In the genomic region with DNA sequence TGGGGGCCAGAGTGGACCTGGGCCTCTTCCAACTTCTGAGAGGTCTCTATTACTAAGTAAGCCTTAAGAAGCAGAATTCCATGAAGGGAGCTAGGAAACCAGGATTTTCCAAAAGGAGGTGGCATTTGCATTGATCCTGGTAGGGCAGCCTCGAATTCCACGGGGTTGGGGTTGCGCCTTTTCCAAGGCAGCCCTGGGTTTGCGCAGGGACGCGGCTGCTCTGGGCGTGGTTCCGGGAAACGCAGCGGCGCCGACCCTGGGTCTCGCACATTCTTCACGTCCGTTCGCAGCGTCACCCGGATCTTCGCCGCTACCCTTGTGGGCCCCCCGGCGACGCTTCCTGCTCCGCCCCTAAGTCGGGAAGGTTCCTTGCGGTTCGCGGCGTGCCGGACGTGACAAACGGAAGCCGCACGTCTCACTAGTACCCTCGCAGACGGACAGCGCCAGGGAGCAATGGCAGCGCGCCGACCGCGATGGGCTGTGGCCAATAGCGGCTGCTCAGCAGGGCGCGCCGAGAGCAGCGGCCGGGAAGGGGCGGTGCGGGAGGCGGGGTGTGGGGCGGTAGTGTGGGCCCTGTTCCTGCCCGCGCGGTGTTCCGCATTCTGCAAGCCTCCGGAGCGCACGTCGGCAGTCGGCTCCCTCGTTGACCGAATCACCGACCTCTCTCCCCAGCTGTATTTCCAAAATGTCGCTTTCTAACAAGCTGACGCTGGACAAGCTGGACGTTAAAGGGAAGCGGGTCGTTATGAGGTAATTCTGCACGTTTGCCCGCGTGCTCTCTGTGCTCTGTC, we compare ENCODE assay signal across 8 cellular contexts. TPM values are rescaled to one million over a fixed set of nuclear protein-coding genes. Genes with fewer than 3 reads are reported as not detected.
DNase-seq lines count a peak whose midpoint lies in the region; ATAC-seq and FAIRE-seq lines count a peak whose summit lies in the region.

A gene (plus strand): TSS at position 593 of the 791 bp plus-strand sequence. CDS start 93 bp downstream, at position 686.

- H3K9me3 ChIP-seq in endocrine pancreas (ENCODE audit: control insufficient read depth, low read length) = no peaks in the 10 kb centered on the region

- H3K36me3 ChIP-seq in endocrine pancreas (ENCODE audit: control insufficient read depth, insufficient read depth, low read length) = no peaks in the 10 kb centered on the region
- no peaks in the 10 kb centered on the region for H3K36me3 ChIP-seq in mesendoderm (ENCODE audit: control insufficient read depth, insufficient read depth, low read length)

- H3K18ac ChIP-seq in mesendoderm (ENCODE audit: low read length) = peak within 1 kb of the TSS; percentile 72

- H3K79me1 ChIP-seq in mesendoderm (ENCODE audit: low read length) = no peaks in the 10 kb centered on the region

- peak within 1 kb of the TSS; percentile 89 for H3K56ac ChIP-seq in mesendoderm (ENCODE audit: low read length)

- H3K27me3 ChIP-seq in endocrine pancreas (ENCODE audit: control insufficient read depth, insufficient read depth, low read length) (no peaks in the 10 kb centered on the region), mesendoderm (ENCODE audit: insufficient read depth, low read length, poor library complexity) (no peaks in the 10 kb centered on the region)

- peak within 1 kb of the TSS; percentile 54 for H3K4me2 ChIP-seq in mesendoderm (ENCODE audit: low read length)

- H3K27ac ChIP-seq in mesendoderm (ENCODE audit: low read depth, low read length) = peak within 1 kb of the TSS; percentile 78

- peaks cover 40% of the 10 kb centered on the region for H3K4me1 Mint-ChIP-seq in activated CD8-positive, alpha-beta memory T cell treated with anti-CD3 and anti-CD28 coated beads, Interleukin-2, amount 10 ng/mL, durations not matched to agents 7 days and 5 days

- H3K9ac ChIP-seq in endocrine pancreas (ENCODE audit: control insufficient read depth, insufficient read depth, low read length) = peak within 1 kb of the TSS; percentile 86
- peak within 1 kb of the TSS; percentile 86 for H3K9ac ChIP-seq in mesendoderm (ENCODE audit: low read length)

- H3K4ac ChIP-seq in mesendoderm (ENCODE audit: low read depth, low read length) = peak within 1 kb of the TSS; percentile 71

- no peak within 1 kb of the TSS for H2BK120ac ChIP-seq in mesendoderm (ENCODE audit: low read depth, low read length)

- peaks cover 47% of the 10 kb centered on the region for H3K79me2 ChIP-seq in mesendoderm (ENCODE audit: control insufficient read depth, insufficient read depth, low read length)

- H4K5ac ChIP-seq in mesendoderm (ENCODE audit: low read length) = no peak within 1 kb of the TSS

- H2BK5ac ChIP-seq in mesendoderm (ENCODE audit: low read length) = no peak within 1 kb of the TSS

- H2AK5ac ChIP-seq in mesendoderm (ENCODE audit: low read length) = no peak within 1 kb of the TSS

- DNase-seq in COLO829 (ENCODE audit: low spot score) (peak; percentile 91), HTR-8/SVneo (ENCODE audit: insufficient read length, low spot score) (peak; percentile 98), NOMO-1 treated with dmso at 0.1 percent for 144 hours (lab: John Stamatoyannopoulos, UW; ENCODE audit: unreplicated experiment) (peak; percentile 93), mesendoderm (peak; percentile 98)
- DNase-seq in activated CD8-positive, alpha-beta memory T cell treated with anti-CD3 and anti-CD28 coated beads, Interleukin-2, amount 10 ng/mL, durations not matched to agents 7 days and 5 days = peak; percentile 97
- peak; percentile 73 for DNase-seq in stimulated activated CD8-positive, alpha-beta memory T cell treated with anti-CD3 and anti-CD28 coated beads, Interleukin-15, amount 100 ng/mL, for 1 hour (ENCODE audit: low read depth)

- peak; percentile 100 for FAIRE-seq in HTR-8/SVneo (lab: Jason Lieb, UNC)

- no peak within 1 kb of the TSS for H3K23ac ChIP-seq in mesendoderm (ENCODE audit: low read length)

- H4K8ac ChIP-seq in mesendoderm (ENCODE audit: low read depth, low read length) = no peak within 1 kb of the TSS

- peaks cover 10% of the 10 kb centered on the region for H3K4me1 ChIP-seq in endocrine pancreas (ENCODE audit: control insufficient read depth, insufficient read depth, low read length)
- no peaks in the 10 kb centered on the region for H3K4me1 ChIP-seq in mesendoderm (ENCODE audit: control insufficient read depth, low read depth, low read length)

- no peak within 1 kb of the TSS for H2BK15ac ChIP-seq in mesendoderm (replicated peaks; ENCODE audit: low read depth)

- H3K4me3 ChIP-seq in endocrine pancreas (ENCODE audit: control insufficient read depth, insufficient read depth, low read length) = peak within 1 kb of the TSS; percentile 87
- H3K4me3 ChIP-seq in mesendoderm (ENCODE audit: low read length) = peak within 1 kb of the TSS; percentile 91

- no peaks in the 10 kb centered on the region for H3K27me3 Mint-ChIP-seq in activated CD8-positive, alpha-beta memory T cell treated with anti-CD3 and anti-CD28 coated beads, Interleukin-2, amount 10 ng/mL, durations not matched to agents 7 days and 5 days

- no peaks in the 10 kb centered on the region for H3K9me3 Mint-ChIP-seq in activated CD8-positive, alpha-beta memory T cell treated with anti-CD3 and anti-CD28 coated beads, Interleukin-2, amount 10 ng/mL, durations not matched to agents 7 days and 5 days (ENCODE audit: low read depth)

- peak within 1 kb of the TSS; percentile 90 for H3K27ac Mint-ChIP-seq in activated CD8-positive, alpha-beta memory T cell treated with anti-CD3 and anti-CD28 coated beads, Interleukin-2, amount 10 ng/mL, durations not matched to agents 7 days and 5 days

- CTCF ChIA-PET in activated CD8-positive, alpha-beta memory T cell treated with anti-CD3 and anti-CD28 coated beads, Interleukin-2, amount 10 ng/mL, durations not matched to agents 7 days and 5 days (lab: Charles Lee) = interaction anchor here (0.9 to 2.1 kb wide), 3 partner anchors 11 to 205 kb away, joined by 3 to 8 read pairs (median 7); a partner anchor contains a TSS

- ATAC-seq in GM21367 (IDR thresholded peaks at IDR 0.05; ENCODE audit: unreplicated experiment) = peak; percentile 93
- peak; percentile 95 for ATAC-seq in activated CD8-positive, alpha-beta memory T cell treated with anti-CD3 and anti-CD28 coated beads, Interleukin-2, amount 10 ng/mL, durations not matched to agents 7 days and 5 days

- H3K4me3 Mint-ChIP-seq in activated CD8-positive, alpha-beta memory T cell treated with anti-CD3 and anti-CD28 coated beads, Interleukin-2, amount 10 ng/mL, durations not matched to agents 7 days and 5 days = peak within 1 kb of the TSS; percentile 95

- peaks cover 46% of the 10 kb centered on the region for H3K36me3 Mint-ChIP-seq in activated CD8-positive, alpha-beta memory T cell treated with anti-CD3 and anti-CD28 coated beads, Interleukin-2, amount 10 ng/mL, durations not matched to agents 7 days and 5 days

- WGBS in mesendoderm (ENCODE audit: extremely low coverage, insufficient coverage, low lambda C conversion rate) = no CpG with 5 or more reads among the region's 72 CpGs

RNA-seq across cellular contexts. Expression of the gene that starts here (rescaled TPM):
- total RNA-seq in activated CD8-positive, alpha-beta memory T cell treated with anti-CD3 and anti-CD28 coated beads, Interleukin-2, amount 10 ng/mL, durations not matched to agents 7 days and 5 days = 100 to 1,000 TPM; 782 to 877 TPM
- 194 TPM for polyA plus RNA-seq in mesendoderm (2013, experiment 1 of 2)
- polyA plus RNA-seq in mesendoderm (2013, experiment 2 of 2) = 199 TPM

Comparison
In these comparisons a context has a peak if more than half of its experiments do, and no peak if none do; other contexts are left out.
1. Peak in every context shown above with its lines: DNase-seq, ATAC-seq, H3K4me3 ChIP-seq and H3K27ac ChIP-seq.